In genomic region chrX:133542476-133542875, GRCh38 we compare ENCODE assay signal across 29 cellular contexts.
A peak's percentile ranks its signal among the peaks of the same experiment; 100 is the strongest.
DNase-seq lines count a peak whose midpoint lies in the region; ATAC-seq and TF ChIP-seq lines count a peak whose summit lies in the region.
"Had no signal": no experiment of that assay in that cellular context is flagged by ENCODE, and none has a peak within 500 bp of the region (broad histone marks: within the 10 kb centered on the region; RNA-seq: fewer than 3 reads in every experiment).

No MANE protein-coding gene starts in this region.

- no peak overlapping the region for H3K4me3 Mint-ChIP-seq in Calu3 (ENCODE audit: low read depth, unreplicated experiment)
- no peak overlapping the region for H3K4me3 Mint-ChIP-seq in endodermal cell
- H3K4me3 Mint-ChIP-seq: activated T-cell treated with anti-CD3 and anti-CD28 coated beads, Interleukin-2, amount 50 U/mL, for 24 hours; CD14-positive monocyte; GM23338; HFFc6; T-helper 2 cell treated with Interferon-gamma antibody and Interleukin-4, amounts not matched to agents 5 μg/mL and 100 μg/mL, for 36 hours had no signal

- H3K27me3 Mint-ChIP-seq in Calu3 (ENCODE audit: unreplicated experiment) (no peaks in the 10 kb centered on the region), endodermal cell (ENCODE audit: insufficient read depth) (no peaks in the 10 kb centered on the region)

- H3K36me3 ChIP-seq in MM.1S (replicated peaks; ENCODE audit: insufficient read depth, low read length) (no peaks in the 10 kb centered on the region), endodermal cell (ENCODE audit: control insufficient read depth, insufficient read depth, low read length) (no peaks in the 10 kb centered on the region)
- H3K36me3 ChIP-seq: gastrocnemius medialis, neutrophil, prostate gland had no signal

- H3K27ac Mint-ChIP-seq in Calu3 (ENCODE audit: unreplicated experiment) (peak overlapping the region; percentile 60), endodermal cell (peak overlapping the region; percentile 59)
- H3K27ac Mint-ChIP-seq: activated T-cell treated with anti-CD3 and anti-CD28 coated beads, Interleukin-2, amount 50 U/mL, for 24 hours; GM23338; HFFc6; T-helper 2 cell treated with Interferon-gamma antibody and Interleukin-4, amounts not matched to agents 5 μg/mL and 100 μg/mL, for 36 hours had no signal

- DNase-seq in Calu3 (no peak), MM.1S (peak; percentile 96), endodermal cell (no peak), myocyte (ENCODE audit: low read depth) (peak; percentile 4), NCI-H1105 (lab: John Stamatoyannopoulos, UW) (no peak), kidney tubule cell (ENCODE audit: low spot score) (no peak), NCI-H146 (lab: John Stamatoyannopoulos, UW) (no peak)
- DNase-seq: activated CD4-positive, alpha-beta T cell treated with anti-CD3 and anti-CD28 coated beads for 48 hours; activated naive CD4-positive, alpha-beta T cell; activated T-cell treated with anti-CD3 and anti-CD28 coated beads, Interleukin-2, amount 50 U/mL, for 24 hours; gastrocnemius medialis; HFFc6; hippocampal formation; mesendoderm; NCI-H1105 treated with DMSO at 0.1 percent for 48 hours; NCI-H2081; NCI-H510A; NK-92 treated with Interleukin-12 subunit alpha and Interleukin-12 subunit beta, amount 100 ng/mL, for 24 hours; PC-3; SHP77; stimulated activated naive CD8-positive, alpha-beta T cell treated with anti-CD3 and anti-CD28 coated beads, Interleukin-15, Interleukin-2, amounts not matched to agents 100 U/mL and 50 U/mL, for 24 hours; testis had no signal

- intact Hi-C loops in Calu3 (cut with micrococcal nuclease; ENCODE audit: unreplicated experiment) = loop anchor here (5.0 kb wide), 1 partner anchor 100 kb away; no protein-coding TSS in a partner anchor

- peaks cover 24% of the 10 kb centered on the region for H3F3A ChIP-seq in MM.1S (ENCODE audit: insufficient read depth, low read length)

- H4K20me1 ChIP-seq in MM.1S (ENCODE audit: insufficient read depth, low read length) = no peaks in the 10 kb centered on the region

- H3K4me1 Mint-ChIP-seq in Calu3 (ENCODE audit: low read depth, unreplicated experiment) = peaks cover 8% of the 10 kb centered on the region
- H3K4me1 Mint-ChIP-seq in endodermal cell = peaks cover 41% of the 10 kb centered on the region

- peaks cover 18% of the 10 kb centered on the region for H3K36me3 Mint-ChIP-seq in Calu3 (ENCODE audit: insufficient read depth, unreplicated experiment)
- peaks cover 38% of the 10 kb centered on the region for H3K36me3 Mint-ChIP-seq in endodermal cell (ENCODE audit: low read depth)
- H3K36me3 Mint-ChIP-seq: CD14-positive monocyte had no signal

- H3K27ac ChIP-seq in MM.1S (ENCODE audit: low read length) = peak overlapping the region; percentile 93
- no peak overlapping the region for H3K27ac ChIP-seq in endodermal cell (ENCODE audit: low read depth, low read length)
- H3K27ac ChIP-seq: neutrophil, prostate gland, testis had no signal

- H3K4me3 ChIP-seq in MM.1S (ENCODE audit: low read length) = no peak overlapping the region
- H3K4me3 ChIP-seq in endodermal cell (ENCODE audit: low read length) = no peak overlapping the region
- H3K4me3 ChIP-seq: gastrocnemius medialis, GM12878, GM23338, prostate gland, testis had no signal

- H3K9me2 ChIP-seq in MM.1S (replicated peaks; ENCODE audit: insufficient read depth, low read length) = no peaks in the 10 kb centered on the region

- H3K4me1 ChIP-seq in MM.1S (ENCODE audit: low read length) (peaks cover 55% of the 10 kb centered on the region), endodermal cell (ENCODE audit: control insufficient read depth, insufficient read depth, low read length) (peaks cover 3% of the 10 kb centered on the region)
- H3K4me1 ChIP-seq: prostate gland, testis had no signal

- TF ChIP-seq CTCF in Calu3 (IDR thresholded peaks at IDR 0.05; ENCODE audit: unreplicated experiment) (no peak), MM.1S (IDR thresholded peaks at IDR 0.05; ENCODE audit: low read length) (peak; percentile 15), endodermal cell (conservative IDR thresholded peaks at IDR 0.05) (peak; percentile 22)

- CTCF ChIA-PET in Calu3 (lab: Charles Lee) = no interaction called here

- peak overlapping the region; percentile 61 for H3K9ac ChIP-seq in MM.1S (ENCODE audit: low read length)
- no peak overlapping the region for H3K9ac ChIP-seq in endodermal cell (ENCODE audit: extremely low read depth, low read length, poor library complexity, severe bottlenecking)

- no TSS peak for BruUV-seq in Calu3 (replicated peaks; lab: Mats Ljungman, UMichigan)

- H3K9me3 Mint-ChIP-seq in Calu3 (ENCODE audit: low read depth, unreplicated experiment) (peaks cover 3% of the 10 kb centered on the region), endodermal cell (peaks cover 24% of the 10 kb centered on the region)
- H3K9me3 Mint-ChIP-seq: activated T-cell treated with anti-CD3 and anti-CD28 coated beads, Interleukin-2, amount 50 U/mL, for 24 hours; T-helper 2 cell treated with Interferon-gamma antibody and Interleukin-4, amounts not matched to agents 5 μg/mL and 100 μg/mL, for 36 hours had no signal

- H3K79me2 ChIP-seq in MM.1S (ENCODE audit: low read length) = no peaks in the 10 kb centered on the region

- peak overlapping the region; percentile 50; the same call in 1 of the 2 replicates for H3K4me2 ChIP-seq in MM.1S (ENCODE audit: low read depth, low read length)
- H3K4me2 ChIP-seq: GM23338 had no signal

- ATAC-seq in GM18519 (IDR thresholded peaks at IDR 0.05; ENCODE audit: low FRiP score, unreplicated experiment) = no peak
- ATAC-seq: GM12878; GM23338; PC-3; stimulated activated naive CD8-positive, alpha-beta T cell treated with anti-CD3 and anti-CD28 coated beads, Interleukin-15, Interleukin-2, amounts not matched to agents 100 U/mL and 50 U/mL, for 24 hours had no signal

- no peaks in the 10 kb centered on the region for H3K27me3 ChIP-seq in MM.1S (replicated peaks; ENCODE audit: insufficient read depth, low read length)
- no peaks in the 10 kb centered on the region for H3K27me3 ChIP-seq in endodermal cell (ENCODE audit: control insufficient read depth, insufficient read depth, low read length, poor library complexity, severe bottlenecking)
- H3K27me3 ChIP-seq: gastrocnemius medialis, neutrophil, testis had no signal

- WGBS in endodermal cell (ENCODE audit: insufficient coverage in 1 of 2, insufficient read length in 1 of 2), 2 experiments = 80 to 95% methylated on average over 1 to 3 of the region's 3 CpGs

- H2AFZ ChIP-seq in MM.1S (ENCODE audit: low read length) = no peak overlapping the region
- H2AFZ ChIP-seq: GM23338 had no signal

- H3K9me3 ChIP-seq in MM.1S (replicated peaks; ENCODE audit: insufficient read depth, low read length) (no peaks in the 10 kb centered on the region), endodermal cell (ENCODE audit: control insufficient read depth, low read length) (no peaks in the 10 kb centered on the region)
- H3K9me3 ChIP-seq: gastrocnemius medialis, neutrophil, prostate gland, testis had no signal

Comparison
In these comparisons a context has a peak if more than half of its experiments do, and no peak if none do; other contexts are left out.
1. DNase-seq: peak in MM.1S (single experiment) and myocyte (single experiment); none in Calu3 (single experiment), endodermal cell (single experiment), NCI-H1105 (single experiment), kidney tubule cell (single experiment) and NCI-H146 (single experiment).